9 cellular contexts compared by ENCODE assay signal in the genomic region with DNA sequence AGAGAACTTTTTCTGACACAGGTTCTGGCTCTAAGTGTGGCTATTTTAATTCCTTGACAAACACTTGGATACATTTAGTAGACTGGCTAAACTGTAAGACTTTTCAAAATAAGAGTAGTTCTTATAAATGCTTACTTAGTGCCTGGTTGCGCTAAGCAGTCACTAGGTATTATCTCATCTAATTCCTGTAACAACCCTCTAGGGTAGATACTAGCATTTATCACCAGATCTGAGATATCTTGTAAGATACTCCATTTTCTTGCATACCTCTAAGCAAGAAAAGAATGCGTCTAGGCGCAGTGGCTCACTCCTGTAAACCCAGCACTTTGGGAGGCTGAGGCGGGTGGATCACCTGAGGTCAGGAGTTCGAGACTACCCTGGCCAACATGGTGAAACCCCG.
"Had no signal": no experiment of that assay in that cellular context is flagged by ENCODE, and none has a peak within 500 bp of the region (broad histone marks: within the 10 kb centered on the region; RNA-seq: fewer than 3 reads in every experiment).

No MANE protein-coding gene starts in this region.

- H3K4me2 ChIP-seq: GM23338 had no signal

- H3K4me3 Mint-ChIP-seq: GM23338, H9, HFFc6 had no signal

- ATAC-seq: GM23338, HCT116 had no signal

- H3K27ac Mint-ChIP-seq: GM23338, HFFc6 had no signal

- H3K27ac ChIP-seq: GM23248 had no signal

- H3K36me3 ChIP-seq: HAP-1 had no signal

- H3K9me3 Mint-ChIP-seq: GM23338, H9, HFFc6 had no signal

- H3K4me1 ChIP-seq: HAP-1 had no signal

- H2AFZ ChIP-seq: GM23248, GM23338 had no signal

- H3K4me3 ChIP-seq: GM23248, GM23338, HAP-1 had no signal

- H3K9ac ChIP-seq: GM23248 had no signal

- DNase-seq: GM23248, GOT3, H7, H9, HCEC 1CT, HFFc6 had no signal

- H3K9me3 ChIP-seq: HAP-1 had no signal
